Comparison of ENCODE assay signal across 1 cellular context in the genomic region with DNA sequence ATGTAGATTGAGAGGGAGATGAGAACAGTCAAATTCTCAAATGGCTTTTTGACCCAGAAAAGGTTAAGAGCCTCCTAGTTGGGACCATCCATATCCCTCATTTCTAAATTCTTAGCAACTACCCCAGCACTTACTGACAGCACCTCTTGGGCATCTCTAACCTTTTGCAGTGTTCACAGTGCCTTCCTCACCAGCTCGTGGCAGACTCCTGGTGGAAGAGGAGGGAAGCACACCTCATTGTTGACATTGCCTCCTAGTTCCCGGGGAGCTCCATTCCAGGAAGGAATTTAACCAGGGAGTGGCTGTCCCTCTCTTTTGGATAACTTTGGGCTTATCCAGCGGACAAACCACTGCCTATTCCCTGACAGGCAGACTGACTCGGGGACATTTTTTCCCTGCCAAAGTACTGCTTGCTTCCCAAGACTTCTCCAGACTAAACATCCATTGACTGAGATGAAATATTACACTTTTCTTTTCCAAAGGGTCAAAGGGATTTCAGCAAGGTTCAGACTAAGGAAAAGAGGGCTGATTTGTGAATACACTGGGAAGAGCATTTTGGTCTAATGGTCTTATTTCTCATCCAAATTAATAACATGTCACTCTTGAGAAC.
TF ChIP-seq lines count a peak whose summit lies in the region.

No MANE protein-coding gene starts in this region.

TF ChIP-seq in HepG2, 621 proteins besides CTCF, POLR2A, EP300 and RAD21 (continued from another document and continues in another):
- TF ChIP-seq FOXP4 (CRISPR knock-in tag; IDR thresholded peaks at IDR 0.05) (no peak), YEATS2 (CRISPR knock-in tag; IDR thresholded peaks at IDR 0.05; ENCODE audit: borderline replicate concordance) (peak; percentile 61; the same call in 1 of the 2 replicates), ZNF564 (CRISPR knock-in tag; IDR thresholded peaks at IDR 0.05) (no peak), ZNF761 (CRISPR knock-in tag; conservative IDR thresholded peaks at IDR 0.05) (no peak), ZNF33B (CRISPR knock-in tag; IDR thresholded peaks at IDR 0.05) (0 out of 2 replicates have a peak, but pooled peaks have one; percentile 46), HMG20A (CRISPR knock-in tag; IDR thresholded peaks at IDR 0.05; ENCODE audit: borderline replicate concordance) (0 out of 2 replicates have a peak, but pooled peaks have one; percentile 35), SMARCC2 (IDR thresholded peaks at IDR 0.05) (no peak), KLF6 (CRISPR knock-in tag; IDR thresholded peaks at IDR 0.05) (0 out of 2 replicates have a peak, but pooled peaks have one; percentile 68), RARA (CRISPR knock-in tag; IDR thresholded peaks at IDR 0.05) (0 out of 2 replicates have a peak, but pooled peaks have one; percentile 24), ZNF652 (CRISPR knock-in tag; IDR thresholded peaks at IDR 0.05; ENCODE audit: borderline replicate concordance, low read depth) (peak; percentile 58), TGIF2 (CRISPR knock-in tag; IDR thresholded peaks at IDR 0.05) (no peak), KDM3A (CRISPR knock-in tag; IDR thresholded peaks at IDR 0.05; ENCODE audit: low read depth) (no peak; the same call in 1 of the 2 replicates), ZFP36L2 (CRISPR knock-in tag; IDR thresholded peaks at IDR 0.05) (0 out of 2 replicates have a peak, but pooled peaks have one; percentile 77), PITX1 (CRISPR knock-in tag; IDR thresholded peaks at IDR 0.05) (peak; percentile 41; the same call in 1 of the 2 replicates), ZNF672 (CRISPR knock-in tag; IDR thresholded peaks at IDR 0.05) (no peak), ZMAT3 (CRISPR knock-in tag; conservative IDR thresholded peaks at IDR 0.05) (0 out of 2 replicates have a peak, but pooled peaks have one; percentile 26), ZNF562 (CRISPR knock-in tag; IDR thresholded peaks at IDR 0.05; ENCODE audit: borderline replicate concordance) (no peak), SIN3B (IDR thresholded peaks at IDR 0.05; ENCODE audit: low read length) (0 out of 2 replicates have a peak, but pooled peaks have one; percentile 46), HOXA3 (CRISPR knock-in tag; IDR thresholded peaks at IDR 0.05) (no peak), MXD4 (CRISPR knock-in tag; IDR thresholded peaks at IDR 0.05) (peak; percentile 60; the same call in 1 of the 2 replicates), ZNF619 (CRISPR knock-in tag; IDR thresholded peaks at IDR 0.05) (no peak), ZSCAN21 (CRISPR knock-in tag; IDR thresholded peaks at IDR 0.05; ENCODE audit: borderline replicate concordance) (peak; percentile 37; the same call in 1 of the 2 replicates), CENPT (CRISPR knock-in tag; IDR thresholded peaks at IDR 0.05; ENCODE audit: low read depth) (no peak), ZHX1 (CRISPR knock-in tag; IDR thresholded peaks at IDR 0.05; ENCODE audit: low read depth) (no peak), DMAP1 (CRISPR knock-in tag; IDR thresholded peaks at IDR 0.05) (0 out of 2 replicates have a peak, but pooled peaks have one; percentile 35), ZNF30 (CRISPR knock-in tag; IDR thresholded peaks at IDR 0.05) (no peak), ZNF614 (CRISPR knock-in tag; IDR thresholded peaks at IDR 0.05; ENCODE audit: borderline replicate concordance) (peak; percentile 78), TBL1XR1 (IDR thresholded peaks at IDR 0.05; ENCODE audit: borderline replicate concordance, low read length, partially characterized antibody) (no peak), RXRB (CRISPR knock-in tag; IDR thresholded peaks at IDR 0.05; ENCODE audit: borderline replicate concordance) (peak; percentile 67; the same call in 1 of the 2 replicates)
- TF ChIP-seq, protein P1, sequence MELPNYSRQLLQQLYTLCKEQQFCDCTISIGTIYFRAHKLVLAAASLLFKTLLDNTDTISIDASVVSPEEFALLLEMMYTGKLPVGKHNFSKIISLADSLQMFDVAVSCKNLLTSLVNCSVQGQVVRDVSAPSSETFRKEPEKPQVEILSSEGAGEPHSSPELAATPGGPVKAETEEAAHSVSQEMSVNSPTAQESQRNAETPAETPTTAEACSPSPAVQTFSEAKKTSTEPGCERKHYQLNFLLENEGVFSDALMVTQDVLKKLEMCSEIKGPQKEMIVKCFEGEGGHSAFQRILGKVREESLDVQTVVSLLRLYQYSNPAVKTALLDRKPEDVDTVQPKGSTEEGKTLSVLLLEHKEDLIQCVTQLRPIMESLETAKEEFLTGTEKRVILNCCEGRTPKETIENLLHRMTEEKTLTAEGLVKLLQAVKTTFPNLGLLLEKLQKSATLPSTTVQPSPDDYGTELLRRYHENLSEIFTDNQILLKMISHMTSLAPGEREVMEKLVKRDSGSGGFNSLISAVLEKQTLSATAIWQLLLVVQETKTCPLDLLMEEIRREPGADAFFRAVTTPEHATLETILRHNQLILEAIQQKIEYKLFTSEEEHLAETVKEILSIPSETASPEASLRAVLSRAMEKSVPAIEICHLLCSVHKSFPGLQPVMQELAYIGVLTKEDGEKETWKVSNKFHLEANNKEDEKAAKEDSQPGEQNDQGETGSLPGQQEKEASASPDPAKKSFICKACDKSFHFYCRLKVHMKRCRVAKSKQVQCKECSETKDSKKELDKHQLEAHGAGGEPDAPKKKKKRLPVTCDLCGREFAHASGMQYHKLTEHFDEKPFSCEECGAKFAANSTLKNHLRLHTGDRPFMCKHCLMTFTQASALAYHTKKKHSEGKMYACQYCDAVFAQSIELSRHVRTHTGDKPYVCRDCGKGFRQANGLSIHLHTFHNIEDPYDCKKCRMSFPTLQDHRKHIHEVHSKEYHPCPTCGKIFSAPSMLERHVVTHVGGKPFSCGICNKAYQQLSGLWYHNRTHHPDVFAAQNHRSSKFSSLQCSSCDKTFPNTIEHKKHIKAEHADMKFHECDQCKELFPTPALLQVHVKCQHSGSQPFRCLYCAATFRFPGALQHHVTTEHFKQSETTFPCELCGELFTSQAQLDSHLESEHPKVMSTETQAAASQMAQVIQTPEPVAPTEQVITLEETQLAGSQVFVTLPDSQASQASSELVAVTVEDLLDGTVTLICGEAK (IDR thresholded peaks at IDR 0.05), result no peak
- TF ChIP-seq, protein P1 (CRISPR knock-in tag; IDR thresholded peaks at IDR 0.05), result no peak
- TF ChIP-seq, protein P2, sequence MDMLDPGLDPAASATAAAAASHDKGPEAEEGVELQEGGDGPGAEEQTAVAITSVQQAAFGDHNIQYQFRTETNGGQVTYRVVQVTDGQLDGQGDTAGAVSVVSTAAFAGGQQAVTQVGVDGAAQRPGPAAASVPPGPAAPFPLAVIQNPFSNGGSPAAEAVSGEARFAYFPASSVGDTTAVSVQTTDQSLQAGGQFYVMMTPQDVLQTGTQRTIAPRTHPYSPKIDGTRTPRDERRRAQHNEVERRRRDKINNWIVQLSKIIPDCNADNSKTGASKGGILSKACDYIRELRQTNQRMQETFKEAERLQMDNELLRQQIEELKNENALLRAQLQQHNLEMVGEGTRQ (IDR thresholded peaks at IDR 0.05; ENCODE audit: low read depth, low read length), result 0 out of 2 replicates have a peak, but pooled peaks have one; percentile 7
- TF ChIP-seq, protein P2 (CRISPR knock-in tag; IDR thresholded peaks at IDR 0.05; ENCODE audit: borderline replicate concordance), result no peak
- TF ChIP-seq, protein P3, sequence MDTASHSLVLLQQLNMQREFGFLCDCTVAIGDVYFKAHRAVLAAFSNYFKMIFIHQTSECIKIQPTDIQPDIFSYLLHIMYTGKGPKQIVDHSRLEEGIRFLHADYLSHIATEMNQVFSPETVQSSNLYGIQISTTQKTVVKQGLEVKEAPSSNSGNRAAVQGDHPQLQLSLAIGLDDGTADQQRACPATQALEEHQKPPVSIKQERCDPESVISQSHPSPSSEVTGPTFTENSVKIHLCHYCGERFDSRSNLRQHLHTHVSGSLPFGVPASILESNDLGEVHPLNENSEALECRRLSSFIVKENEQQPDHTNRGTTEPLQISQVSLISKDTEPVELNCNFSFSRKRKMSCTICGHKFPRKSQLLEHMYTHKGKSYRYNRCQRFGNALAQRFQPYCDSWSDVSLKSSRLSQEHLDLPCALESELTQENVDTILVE (CRISPR knock-in tag; IDR thresholded peaks at IDR 0.05), result peak; percentile 66; the same call in 1 of the 2 replicates
- TF ChIP-seq, protein P4, sequence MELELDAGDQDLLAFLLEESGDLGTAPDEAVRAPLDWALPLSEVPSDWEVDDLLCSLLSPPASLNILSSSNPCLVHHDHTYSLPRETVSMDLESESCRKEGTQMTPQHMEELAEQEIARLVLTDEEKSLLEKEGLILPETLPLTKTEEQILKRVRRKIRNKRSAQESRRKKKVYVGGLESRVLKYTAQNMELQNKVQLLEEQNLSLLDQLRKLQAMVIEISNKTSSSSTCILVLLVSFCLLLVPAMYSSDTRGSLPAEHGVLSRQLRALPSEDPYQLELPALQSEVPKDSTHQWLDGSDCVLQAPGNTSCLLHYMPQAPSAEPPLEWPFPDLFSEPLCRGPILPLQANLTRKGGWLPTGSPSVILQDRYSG (CRISPR knock-in tag; IDR thresholded peaks at IDR 0.05), result no peak
